Comparison of ENCODE assay signal across 14 cellular contexts in the genomic region with DNA sequence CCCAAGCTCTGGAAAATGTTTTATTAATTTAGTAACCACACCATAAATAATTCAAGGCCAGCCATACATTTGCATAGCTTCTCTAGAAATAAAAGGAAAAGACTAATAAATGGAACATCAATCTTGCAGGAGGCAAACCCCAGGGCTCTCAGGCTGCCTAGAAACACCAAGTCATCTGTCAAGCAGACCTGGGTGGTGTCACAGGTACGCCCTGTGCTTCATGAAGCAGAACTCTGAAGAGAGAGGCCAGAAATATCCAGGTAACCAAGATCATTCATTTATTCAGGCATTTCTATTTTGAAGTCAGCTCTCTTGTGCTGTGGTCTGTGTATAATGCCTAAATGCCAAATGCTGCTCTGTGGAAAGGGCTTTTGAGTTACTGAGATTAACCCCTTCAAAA. TPM values are rescaled to one million over a fixed set of nuclear protein-coding genes. Genes with fewer than 3 reads are reported as not detected.
"Had no signal": no experiment of that assay in that cellular context is flagged by ENCODE, and none has a peak within 500 bp of the region (broad histone marks: within the 10 kb centered on the region; RNA-seq: fewer than 3 reads in every experiment).

No MANE protein-coding gene starts in this region.

- DNase-seq: activated CD4-positive, alpha-beta T cell treated with anti-CD3 and anti-CD28 coated beads, Interleukin-2, amount 50 U/mL, for 4 hours; activated CD4-positive, CD25-positive, alpha-beta regulatory T cell; effector memory CD4-positive, alpha-beta T cell; left ventricle myocardium inferior; mesenchymal stem cell; retina; stimulated activated CD4-positive, alpha-beta T cell treated with anti-CD3 and anti-CD28 coated beads, Interleukin-15, amount 100 ng/mL, for 24 hours; stimulated activated CD4-positive, alpha-beta T cell treated with anti-CD3 and anti-CD28 coated beads, Interleukin-4, amount 100 ng/mL, for 24 hours; trophoblast cell had no signal

- H3K9me3 Mint-ChIP-seq: activated T-helper 2 cell treated with anti-CD3 and anti-CD28 coated beads, Interferon-gamma antibody, Interleukin-2, Interleukin-4, amounts not matched to agents 10 μg/mL and 5 μg/mL and 100 μg/mL, durations not matched to agents 14 hours and 24 hours and 36 hours had no signal

- H3K27ac ChIP-seq: epithelial cell of prostate, left ventricle myocardium inferior, parathyroid adenoma had no signal

- H3K27ac Mint-ChIP-seq: activated T-helper 2 cell treated with anti-CD3 and anti-CD28 coated beads, Interferon-gamma antibody, Interleukin-2, Interleukin-4, amounts not matched to agents 10 μg/mL and 5 μg/mL and 100 μg/mL, durations not matched to agents 14 hours and 24 hours and 36 hours had no signal

- H3K9me3 ChIP-seq: left ventricle myocardium inferior had no signal

RNA-seq across cellular contexts. Expression of a gene that starts 45.3 kb away (rescaled TPM):
- total RNA-seq: activated T-helper 2 cell treated with anti-CD3 and anti-CD28 coated beads, Interferon-gamma antibody, Interleukin-2, Interleukin-4, amounts not matched to agents 10 μg/mL and 5 μg/mL and 100 μg/mL, durations not matched to agents 14 hours and 24 hours and 36 hours; cardiac septum; left ventricle myocardium inferior; subcutaneous adipose tissue had no signal
